8 cellular contexts compared by ENCODE assay signal in the genomic region with DNA sequence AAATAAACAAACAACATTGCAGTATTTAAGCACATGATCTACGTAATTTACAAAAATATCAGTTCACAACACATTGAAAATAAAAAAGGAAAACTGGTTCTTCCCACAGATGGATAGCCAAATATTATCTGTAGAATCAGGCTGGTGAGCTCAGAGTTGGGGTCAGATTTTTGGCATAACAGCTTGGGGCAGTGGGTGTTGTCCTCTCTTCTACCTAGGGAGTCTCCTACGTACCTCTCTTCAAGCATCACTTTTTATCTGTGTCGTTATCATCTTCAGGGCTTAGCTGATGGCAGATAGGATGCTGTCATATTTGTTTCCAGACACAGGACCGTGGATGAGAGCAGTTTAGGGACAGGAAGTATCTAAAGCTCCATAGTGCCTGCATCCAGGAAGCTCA.
"Had no signal": no experiment of that assay in that cellular context is flagged by ENCODE, and none has a peak within 500 bp of the region (broad histone marks: within the 10 kb centered on the region; RNA-seq: fewer than 3 reads in every experiment).

No MANE protein-coding gene starts in this region.

- ATAC-seq: left lobe of liver; stimulated activated naive B cell treated with anti-CD40 and anti-IgM and Interleukin-4, amounts not matched to agents 10 μg/mL and 1 μg/mL and 100 μg/mL, for 72 hours had no signal

- H3K27ac ChIP-seq: VCaP had no signal

- H3K27ac Mint-ChIP-seq: progenitor cell of endocrine pancreas; stimulated activated naive B cell treated with anti-CD40 and anti-IgM and Interleukin-4, amounts not matched to agents 10 μg/mL and 1 μg/mL and 100 μg/mL, for 72 hours had no signal

- H3K4me3 Mint-ChIP-seq: neural crest cell; stimulated activated naive B cell treated with anti-CD40 and anti-IgM and Interleukin-4, amounts not matched to agents 10 μg/mL and 1 μg/mL and 100 μg/mL, for 72 hours had no signal

- DNase-seq: activated CD4-positive, CD25-positive, alpha-beta regulatory T cell treated with anti-CD3 and anti-CD28 coated beads, Interleukin-2, amount 50 U/mL, for 72 hours; hypothalamus; kidney; stimulated activated naive B cell treated with anti-CD40 and anti-IgM and Interleukin-4, amounts not matched to agents 10 μg/mL and 1 μg/mL and 100 μg/mL, for 72 hours had no signal

- H3K27me3 Mint-ChIP-seq: progenitor cell of endocrine pancreas; stimulated activated naive B cell treated with anti-CD40 and anti-IgM and Interleukin-4, amounts not matched to agents 10 μg/mL and 1 μg/mL and 100 μg/mL, for 72 hours had no signal
